Comparison of ENCODE assay signal across 8 cellular contexts in genomic region chr13:23966691-23967615, GRCh38.
DNase-seq lines count a peak whose midpoint lies in the region; ATAC-seq lines count a peak whose summit lies in the region.

No MANE protein-coding gene starts in this region.

- DNase-seq in activated naive CD4-positive, alpha-beta T cell treated with Interleukin-2 at 50 U/mL for 16 hours: peak; percentile 27
- no peak for DNase-seq in activated naive CD4-positive, alpha-beta T cell (lab: John Stamatoyannopoulos, UW)
- DNase-seq in epidermal melanocyte (ENCODE audit: insufficient read length, low spot score) (peak; percentile 70), SK-N-DZ (ENCODE audit: low spot score) (no peak), islet precursor cell (no peak), cortex of kidney (lab: John Stamatoyannopoulos, UW) (no peak)

- 56% methylated on average over 11 of the region's 11 CpGs for WGBS in thymus

- no peaks in the 10 kb centered on the region for H3K27me3 ChIP-seq in thymus (ENCODE audit: control insufficient read depth, insufficient read depth)

- peak overlapping the region; percentile 33 for H3K4me3 ChIP-seq in thymus (ENCODE audit: low read length)

- H3K9me3 ChIP-seq in thymus (ENCODE audit: control insufficient read depth): no peaks in the 10 kb centered on the region

- H3K27ac ChIP-seq in thymus (ENCODE audit: low read depth): peak overlapping the region; percentile 32

- peaks cover 2% of the 10 kb centered on the region for H3K4me1 ChIP-seq in thymus (ENCODE audit: control insufficient read depth, insufficient read depth, low read length)

- H3K36me3 ChIP-seq in thymus (ENCODE audit: control insufficient read depth, insufficient read depth): no peaks in the 10 kb centered on the region

- ATAC-seq in HG03460 (IDR thresholded peaks at IDR 0.05; ENCODE audit: unreplicated experiment): peak; percentile 61

Comparison
In these comparisons a context has a peak if more than half of its experiments do, and no peak if none do; other contexts are left out.
1. DNase-seq: peak in activated naive CD4-positive, alpha-beta T cell treated with Interleukin-2 at 50 U/mL for 16 hours (single experiment) and epidermal melanocyte (single experiment); none in activated naive CD4-positive, alpha-beta T cell (0 of 4), SK-N-DZ (single experiment), islet precursor cell (single experiment) and cortex of kidney (single experiment).